21 cellular contexts compared by ENCODE assay signal in genomic region chr16:24572069-24572468, GRCh38.
"Had no signal": no experiment of that assay in that cellular context is flagged by ENCODE, and none has a peak within 500 bp of the region (broad histone marks: within the 10 kb centered on the region; RNA-seq: fewer than 3 reads in every experiment).

No MANE protein-coding gene starts in this region.

- H3K4me3 Mint-ChIP-seq: activated CD4-positive, alpha-beta T cell treated with anti-CD3 and anti-CD28 coated beads, Interleukin-2, amount 10 ng/mL, durations not matched to agents 7 days and 5 days; activated naive CD4-positive, alpha-beta T cell treated with anti-CD3 and anti-CD28 coated beads for 36 hours; activated naive CD8-positive, alpha-beta T cell treated with anti-CD3 and anti-CD28 coated beads, Interleukin-2, amount 50 U/mL, for 24 hours; neural progenitor cell had no signal

- H3K4me1 Mint-ChIP-seq: activated CD4-positive, alpha-beta T cell treated with anti-CD3 and anti-CD28 coated beads, Interleukin-2, amount 10 ng/mL, durations not matched to agents 7 days and 5 days; activated naive CD8-positive, alpha-beta T cell treated with anti-CD3 and anti-CD28 coated beads, Interleukin-2, amount 50 U/mL, for 24 hours; neural progenitor cell had no signal

- H3K27ac ChIP-seq: brain microvascular endothelial cell, coronary artery, gastrocnemius medialis, neural progenitor cell, psoas muscle, skin epidermis, stomach, thoracic aorta, upper lobe of right lung had no signal

- H3K9me3 ChIP-seq: gastrocnemius medialis, psoas muscle, thoracic aorta, upper lobe of right lung had no signal

- ATAC-seq: activated naive CD8-positive, alpha-beta T cell treated with anti-CD3 and anti-CD28 coated beads, Interleukin-2, amount 50 U/mL, for 24 hours; esophagus mucosa; gastrocnemius medialis; left lobe of liver; psoas muscle; right cardiac atrium; upper lobe of right lung had no signal

- H3K4me3 ChIP-seq: coronary artery, gastrocnemius medialis, lung, neural progenitor cell, psoas muscle, skin epidermis, stomach, thoracic aorta, upper lobe of right lung had no signal

- H2AFZ ChIP-seq: neural progenitor cell had no signal

- H3K4me1 ChIP-seq: gastrocnemius medialis, neural progenitor cell, psoas muscle, stomach, upper lobe of right lung had no signal

- H3K27me3 ChIP-seq: brain microvascular endothelial cell, gastrocnemius medialis, neural progenitor cell, stomach, upper lobe of right lung had no signal

- DNase-seq: activated CD4-positive, alpha-beta T cell treated with anti-CD3 and anti-CD28 coated beads, Interleukin-2, amount 10 ng/mL, durations not matched to agents 7 days and 5 days; activated naive CD4-positive, alpha-beta T cell treated with anti-CD3 and anti-CD28 coated beads for 36 hours; activated naive CD8-positive, alpha-beta T cell treated with anti-CD3 and anti-CD28 coated beads, Interleukin-2, amount 50 U/mL, for 24 hours; anterior cingulate cortex; brain microvascular endothelial cell; central memory CD4-positive, alpha-beta T cell; gastrocnemius medialis; head of caudate nucleus; kidney; midbrain; psoas muscle; stomach; upper lobe of right lung had no signal

- H3K4me2 ChIP-seq: neural progenitor cell had no signal

- H3K27me3 Mint-ChIP-seq: activated naive CD8-positive, alpha-beta T cell treated with anti-CD3 and anti-CD28 coated beads, Interleukin-2, amount 50 U/mL, for 24 hours had no signal

- H3K27ac Mint-ChIP-seq: activated CD4-positive, alpha-beta T cell treated with anti-CD3 and anti-CD28 coated beads, Interleukin-2, amount 10 ng/mL, durations not matched to agents 7 days and 5 days; activated naive CD4-positive, alpha-beta T cell treated with anti-CD3 and anti-CD28 coated beads for 36 hours; activated naive CD8-positive, alpha-beta T cell treated with anti-CD3 and anti-CD28 coated beads, Interleukin-2, amount 50 U/mL, for 24 hours; neural progenitor cell had no signal

- H3K9ac ChIP-seq: neural progenitor cell had no signal
